ENCODE assay signal across 3 cellular contexts in genomic region chr17:1120596-1121441, GRCh38.
TF ChIP-seq lines count a peak whose summit lies in the region.

No MANE protein-coding gene starts in this region.

TF ChIP-seq in IMR-90, 13 proteins besides CTCF, POLR2A, EP300 and RAD21:
- no peak for TF ChIP-seq RFX5 (IDR thresholded peaks at IDR 0.05; ENCODE audit: low read depth, low read length)
- TF ChIP-seq CEBPB (IDR thresholded peaks at IDR 0.05; ENCODE audit: low read depth, low read length): no peak
- TF ChIP-seq NFE2L2 (IDR thresholded peaks at IDR 0.05; ENCODE audit: low read depth, low read length): no peak
- TF ChIP-seq MAFK (IDR thresholded peaks at IDR 0.05; ENCODE audit: low read depth, low read length): no peak

TF ChIP-seq in H1, 55 proteins besides CTCF, POLR2A, EP300 and RAD21:
- TF ChIP-seq CHD1 (IDR thresholded peaks at IDR 0.05; ENCODE audit: low read depth, low read length) (no peak), CTBP2 (IDR thresholded peaks at IDR 0.05; ENCODE audit: borderline replicate concordance, insufficient read depth, insufficient read length, low read length) (no peak), ASH2L (IDR thresholded peaks at IDR 0.05; ENCODE audit: low read length) (no peak), FOSL1 (IDR thresholded peaks at IDR 0.05; ENCODE audit: insufficient read depth, low read depth, low read length) (no peak), SIN3A (conservative IDR thresholded peaks at IDR 0.05 in 1 of 2, IDR thresholded peaks at IDR 0.05 in 1 of 2; ENCODE audit: low read depth in 1 of 2, low read length in 2 of 2) (no peak), SP4 (IDR thresholded peaks at IDR 0.05; ENCODE audit: low read length) (no peak), EZH2 (IDR thresholded peaks at IDR 0.05; ENCODE audit: low read depth, low read length, severe bottlenecking) (no peak), SP2 (IDR thresholded peaks at IDR 0.05; ENCODE audit: low read length) (no peak), HDAC2 (IDR thresholded peaks at IDR 0.05; ENCODE audit: borderline replicate concordance in 1 of 2, low read depth in 2 of 2, low read length in 2 of 2) (no peak), BRCA1 (IDR thresholded peaks at IDR 0.05; ENCODE audit: low read depth, low read length) (no peak), ZNF274 (IDR thresholded peaks at IDR 0.05; ENCODE audit: borderline replicate concordance, extremely low read depth, low read length) (no peak), RFX5 (IDR thresholded peaks at IDR 0.05; ENCODE audit: borderline replicate concordance, low read depth, low read length) (no peak), RXRA (IDR thresholded peaks at IDR 0.05; ENCODE audit: insufficient read depth, low read depth, low read length) (no peak), CHD2 (IDR thresholded peaks at IDR 0.05; ENCODE audit: low read length) (no peak)
- TF ChIP-seq, protein P1, sequence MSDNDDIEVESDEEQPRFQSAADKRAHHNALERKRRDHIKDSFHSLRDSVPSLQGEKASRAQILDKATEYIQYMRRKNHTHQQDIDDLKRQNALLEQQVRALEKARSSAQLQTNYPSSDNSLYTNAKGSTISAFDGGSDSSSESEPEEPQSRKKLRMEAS (IDR thresholded peaks at IDR 0.05): no peak

TF ChIP-seq in SK-N-SH treated with all-trans-retinoic acid at 6 μM for 48 hours, 23 proteins besides CTCF, POLR2A, EP300 and RAD21:
- no peak for TF ChIP-seq ZFP30 (CRISPR knock-in tag; IDR thresholded peaks at IDR 0.05)
- no peak for TF ChIP-seq ESRRG (CRISPR knock-in tag; IDR thresholded peaks at IDR 0.05)
- no peak for TF ChIP-seq ZFP3 (CRISPR knock-in tag; IDR thresholded peaks at IDR 0.05)
- no peak for TF ChIP-seq ZNF70 (CRISPR knock-in tag; IDR thresholded peaks at IDR 0.05)
- no peak for TF ChIP-seq GLIS3 (CRISPR knock-in tag; IDR thresholded peaks at IDR 0.05)
- no peak for TF ChIP-seq SNAI2 (CRISPR knock-in tag; IDR thresholded peaks at IDR 0.05)
- TF ChIP-seq TOX (CRISPR knock-in tag; IDR thresholded peaks at IDR 0.05; ENCODE audit: borderline replicate concordance): no peak
- TF ChIP-seq PPARA (CRISPR knock-in tag; IDR thresholded peaks at IDR 0.05; ENCODE audit: borderline replicate concordance): no peak
- no peak for TF ChIP-seq ARNTL (CRISPR knock-in tag; IDR thresholded peaks at IDR 0.05; ENCODE audit: borderline replicate concordance, low read depth)
- TF ChIP-seq CSRNP3 (CRISPR knock-in tag; IDR thresholded peaks at IDR 0.05): no peak
- no peak for TF ChIP-seq TCF4 (CRISPR knock-in tag; IDR thresholded peaks at IDR 0.05; ENCODE audit: borderline replicate concordance)
- no peak for TF ChIP-seq TSHZ2 (CRISPR knock-in tag; IDR thresholded peaks at IDR 0.05)
- TF ChIP-seq, protein P2, sequence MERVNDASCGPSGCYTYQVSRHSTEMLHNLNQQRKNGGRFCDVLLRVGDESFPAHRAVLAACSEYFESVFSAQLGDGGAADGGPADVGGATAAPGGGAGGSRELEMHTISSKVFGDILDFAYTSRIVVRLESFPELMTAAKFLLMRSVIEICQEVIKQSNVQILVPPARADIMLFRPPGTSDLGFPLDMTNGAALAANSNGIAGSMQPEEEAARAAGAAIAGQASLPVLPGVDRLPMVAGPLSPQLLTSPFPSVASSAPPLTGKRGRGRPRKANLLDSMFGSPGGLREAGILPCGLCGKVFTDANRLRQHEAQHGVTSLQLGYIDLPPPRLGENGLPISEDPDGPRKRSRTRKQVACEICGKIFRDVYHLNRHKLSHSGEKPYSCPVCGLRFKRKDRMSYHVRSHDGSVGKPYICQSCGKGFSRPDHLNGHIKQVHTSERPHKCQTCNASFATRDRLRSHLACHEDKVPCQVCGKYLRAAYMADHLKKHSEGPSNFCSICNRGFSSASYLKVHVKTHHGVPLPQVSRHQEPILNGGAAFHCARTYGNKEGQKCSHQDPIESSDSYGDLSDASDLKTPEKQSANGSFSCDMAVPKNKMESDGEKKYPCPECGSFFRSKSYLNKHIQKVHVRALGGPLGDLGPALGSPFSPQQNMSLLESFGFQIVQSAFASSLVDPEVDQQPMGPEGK (CRISPR knock-in tag; IDR thresholded peaks at IDR 0.05; ENCODE audit: borderline replicate concordance): no peak
